In the genomic region with DNA sequence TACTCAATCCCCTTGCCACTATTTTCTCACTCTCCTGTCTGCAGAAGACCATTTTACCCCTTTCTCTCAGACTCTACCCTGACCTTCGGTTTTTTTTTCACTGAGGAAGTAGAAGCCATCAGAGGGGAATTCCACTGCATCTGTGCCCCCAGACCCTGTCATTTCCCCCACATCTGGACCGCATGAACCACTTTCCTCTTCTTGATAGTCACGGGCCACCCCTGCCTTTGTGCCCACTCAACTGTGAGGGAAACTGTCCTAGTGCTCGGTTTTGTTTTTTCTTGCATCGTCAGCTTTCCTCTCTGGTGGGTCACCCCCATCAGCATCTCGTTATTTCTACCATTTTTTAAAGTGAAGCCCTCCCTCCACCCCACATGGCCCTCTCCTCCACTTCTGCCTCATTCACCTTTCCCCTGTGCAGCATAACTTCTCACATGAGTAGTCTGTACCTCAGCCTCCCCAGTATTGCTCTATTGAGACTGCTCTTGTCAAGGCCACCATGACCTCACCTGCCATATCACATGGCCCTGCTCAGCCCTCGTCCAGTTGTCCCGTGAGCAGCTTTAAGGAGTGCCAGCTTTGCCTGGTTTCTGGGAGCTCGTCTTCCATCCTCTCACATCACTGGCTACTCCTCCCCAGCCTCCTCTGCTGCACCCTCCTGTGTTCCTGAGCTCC, we compare ENCODE assay signal across 11 cellular contexts. TPM values are rescaled to one million over a fixed set of nuclear protein-coding genes. Genes with fewer than 3 reads are reported as not detected.
DNase-seq lines count a peak whose midpoint lies in the region; ATAC-seq and TF ChIP-seq lines count a peak whose summit lies in the region.
"Had no signal": no experiment of that assay in that cellular context is flagged by ENCODE, and none has a peak within 500 bp of the region (broad histone marks: within the 10 kb centered on the region; RNA-seq: fewer than 3 reads in every experiment).

No MANE protein-coding gene starts in this region.

- TF ChIP-seq CTCF in foreskin keratinocyte (conservative IDR thresholded peaks at IDR 0.05), result no peak

- peaks cover 36% of the 10 kb centered on the region for H3K36me3 Mint-ChIP-seq in activated naive CD4-positive, alpha-beta T cell treated with anti-CD3 and anti-CD28 coated beads, Interleukin-2, amount 50 U/mL, for 24 hours
- H3K36me3 Mint-ChIP-seq in stimulated activated memory B cell treated with anti-CD40 and anti-IgM and Interleukin-4, amounts not matched to agents 10 μg/mL and 1 μg/mL and 100 μg/mL, for 72 hours, result peaks cover 79% of the 10 kb centered on the region

- H3K9me3 Mint-ChIP-seq in activated naive CD4-positive, alpha-beta T cell treated with anti-CD3 and anti-CD28 coated beads, Interleukin-2, amount 50 U/mL, for 24 hours, result no peaks in the 10 kb centered on the region
- H3K9me3 Mint-ChIP-seq in stimulated activated memory B cell treated with anti-CD40 and anti-IgM and Interleukin-4, amounts not matched to agents 10 μg/mL and 1 μg/mL and 100 μg/mL, for 72 hours, result no peaks in the 10 kb centered on the region
- H3K9me3 Mint-ChIP-seq: activated CD8-positive, alpha-beta T cell treated with anti-CD3 and anti-CD28 coated beads for 36 hours had no signal

- H3K27me3 ChIP-seq in foreskin keratinocyte, result no peaks in the 10 kb centered on the region
- H3K27me3 ChIP-seq: dorsolateral prefrontal cortex had no signal

- DNase-seq in activated naive CD4-positive, alpha-beta T cell treated with Interleukin-2 at 50 U/mL for 16 hours, result no peak
- DNase-seq in NCI-H2107 treated with DMSO at 0.1 percent for 48 hours (lab: John Stamatoyannopoulos, UW; ENCODE audit: unreplicated experiment), result no peak
- no peak for DNase-seq in foreskin keratinocyte
- DNase-seq: activated CD8-positive, alpha-beta T cell treated with anti-CD3 and anti-CD28 coated beads for 36 hours; dorsolateral prefrontal cortex; NCI-H187 had no signal

- ATAC-seq in GM21825 (IDR thresholded peaks at IDR 0.05; ENCODE audit: unreplicated experiment) (peak; percentile 88), HG03571 (IDR thresholded peaks at IDR 0.05; ENCODE audit: unreplicated experiment) (peak; percentile 72), foreskin keratinocyte (no peak), HG03520 (IDR thresholded peaks at IDR 0.05; ENCODE audit: unreplicated experiment) (no peak)
- peak; percentile 96 for ATAC-seq in stimulated activated memory B cell treated with anti-CD40 and anti-IgM and Interleukin-4, amounts not matched to agents 10 μg/mL and 1 μg/mL and 100 μg/mL, for 72 hours
- ATAC-seq: activated CD8-positive, alpha-beta T cell treated with anti-CD3 and anti-CD28 coated beads for 36 hours had no signal

- no peak overlapping the region for H3K27ac ChIP-seq in foreskin keratinocyte
- H3K27ac ChIP-seq: dorsolateral prefrontal cortex had no signal

- peak overlapping the region; percentile 35 for H3K27ac Mint-ChIP-seq in activated naive CD4-positive, alpha-beta T cell treated with anti-CD3 and anti-CD28 coated beads, Interleukin-2, amount 50 U/mL, for 24 hours
- peak overlapping the region; percentile 87 for H3K27ac Mint-ChIP-seq in stimulated activated memory B cell treated with anti-CD40 and anti-IgM and Interleukin-4, amounts not matched to agents 10 μg/mL and 1 μg/mL and 100 μg/mL, for 72 hours
- H3K27ac Mint-ChIP-seq: activated CD8-positive, alpha-beta T cell treated with anti-CD3 and anti-CD28 coated beads for 36 hours had no signal

- H3K27me3 Mint-ChIP-seq in activated naive CD4-positive, alpha-beta T cell treated with anti-CD3 and anti-CD28 coated beads, Interleukin-2, amount 50 U/mL, for 24 hours, result no peaks in the 10 kb centered on the region
- no peaks in the 10 kb centered on the region for H3K27me3 Mint-ChIP-seq in stimulated activated memory B cell treated with anti-CD40 and anti-IgM and Interleukin-4, amounts not matched to agents 10 μg/mL and 1 μg/mL and 100 μg/mL, for 72 hours
- H3K27me3 Mint-ChIP-seq: activated CD8-positive, alpha-beta T cell treated with anti-CD3 and anti-CD28 coated beads for 36 hours had no signal

- H3K4me3 Mint-ChIP-seq in activated naive CD4-positive, alpha-beta T cell treated with anti-CD3 and anti-CD28 coated beads, Interleukin-2, amount 50 U/mL, for 24 hours, result no peak overlapping the region
- peak overlapping the region; percentile 39 for H3K4me3 Mint-ChIP-seq in stimulated activated memory B cell treated with anti-CD40 and anti-IgM and Interleukin-4, amounts not matched to agents 10 μg/mL and 1 μg/mL and 100 μg/mL, for 72 hours
- H3K4me3 Mint-ChIP-seq: activated CD8-positive, alpha-beta T cell treated with anti-CD3 and anti-CD28 coated beads for 36 hours had no signal

- H3K4me1 ChIP-seq in foreskin keratinocyte, result no peaks in the 10 kb centered on the region

- peaks cover 9% of the 10 kb centered on the region for H3K4me1 Mint-ChIP-seq in activated naive CD4-positive, alpha-beta T cell treated with anti-CD3 and anti-CD28 coated beads, Interleukin-2, amount 50 U/mL, for 24 hours
- peaks cover 36% of the 10 kb centered on the region for H3K4me1 Mint-ChIP-seq in stimulated activated memory B cell treated with anti-CD40 and anti-IgM and Interleukin-4, amounts not matched to agents 10 μg/mL and 1 μg/mL and 100 μg/mL, for 72 hours

RNA-seq across cellular contexts. Expression of gene TMEM87B, which starts 32.4 kb away (rescaled TPM):
- 28.1 and 36.1 TPM in 2 replicates for total RNA-seq in foreskin keratinocyte
- 9.8 and 10.2 TPM in 2 replicates for polyA plus RNA-seq in foreskin keratinocyte

RNA-seq across cellular contexts. Expression of gene FBLN7, which starts 50.7 kb away (rescaled TPM):
- 0.04 and 0.07 TPM in 2 replicates for total RNA-seq in foreskin keratinocyte
- 0.10 and 0.16 TPM in 2 replicates for polyA plus RNA-seq in foreskin keratinocyte

Comparison
In these comparisons a context has a peak if more than half of its experiments do, and no peak if none do; other contexts are left out.
1. ATAC-seq: peak in GM21825 (single experiment), HG03571 (single experiment) and stimulated activated memory B cell treated with anti-CD40 and anti-IgM and Interleukin-4, amounts not matched to agents 10 μg/mL and 1 μg/mL and 100 μg/mL, for 72 hours (single experiment); none in foreskin keratinocyte (single experiment) and HG03520 (single experiment).